ENCODE assay signal across 13 cellular contexts in genomic region chr6:85463621-85464259, GRCh38. TPM values are rescaled to one million over a fixed set of nuclear protein-coding genes. Genes with fewer than 3 reads are reported as not detected.
DNase-seq lines count a peak whose midpoint lies in the region; ATAC-seq, FAIRE-seq and TF ChIP-seq lines count a peak whose summit lies in the region.
"Had no signal": no experiment of that assay in that cellular context is flagged by ENCODE, and none has a peak within 500 bp of the region (broad histone marks: within the 10 kb centered on the region; RNA-seq: fewer than 3 reads in every experiment).

No MANE protein-coding gene starts in this region.

- H3K9me2 ChIP-seq in GM23338 (ENCODE audit: insufficient read depth), result 0 out of 2 replicates have a peak, but pooled peaks cover 3% of the 10 kb centered on the region

- no peak overlapping the region for H3K4me2 ChIP-seq in GM23338
- peak overlapping the region; percentile 45; the same call in 1 of the 2 replicates for H3K4me2 ChIP-seq in HepG2 (ENCODE audit: low read depth, low read length)

- no peak overlapping the region for H3K27ac Mint-ChIP-seq in GM23338
- H3K27ac Mint-ChIP-seq in activated T-helper 2 cell treated with anti-CD3 and anti-CD28 coated beads, Interferon-gamma antibody, Interleukin-2, Interleukin-4, amounts not matched to agents 10 μg/mL and 5 μg/mL and 100 μg/mL, durations not matched to agents 14 hours and 24 hours and 36 hours, result peak overlapping the region; percentile 93

- DNase-seq in ACHN (peak; percentile 17), GM23338 (ENCODE audit: low spot score) (no peak), HepG2 (ENCODE audit: low spot score) (no peak), NCI-H2171 (lab: John Stamatoyannopoulos, UW) (no peak), NCI-H446 (lab: John Stamatoyannopoulos, UW) (no peak), cortex of kidney (lab: John Stamatoyannopoulos, UW) (no peak)
- no peak for DNase-seq in activated T-helper 2 cell treated with anti-CD3 and anti-CD28 coated beads, Interferon-gamma antibody, Interleukin-2, Interleukin-4, amounts not matched to agents 10 μg/mL and 5 μg/mL and 100 μg/mL, durations not matched to agents 14 hours and 24 hours and 36 hours (ENCODE audit: low spot score)
- DNase-seq: glutamatergic neuron, kidney had no signal

- H3K36me3 Mint-ChIP-seq in GM23338 (ENCODE audit: low read depth), result no peaks in the 10 kb centered on the region; the same call in 2 of the 3 replicates
- H3K36me3 Mint-ChIP-seq in activated T-helper 2 cell treated with anti-CD3 and anti-CD28 coated beads, Interferon-gamma antibody, Interleukin-2, Interleukin-4, amounts not matched to agents 10 μg/mL and 5 μg/mL and 100 μg/mL, durations not matched to agents 14 hours and 24 hours and 36 hours (ENCODE audit: low read depth), result peaks cover 19% of the 10 kb centered on the region
- H3K36me3 Mint-ChIP-seq: CD4-positive, CD25-positive, alpha-beta regulatory T cell had no signal

- H4K20me1 ChIP-seq in GM23338 (replicated peaks; ENCODE audit: insufficient read depth), result no peaks in the 10 kb centered on the region
- H4K20me1 ChIP-seq in HepG2 (ENCODE audit: insufficient read depth, low read length), result no peaks in the 10 kb centered on the region

- H3K4me1 Mint-ChIP-seq in GM23338, result peaks cover 19% of the 10 kb centered on the region
- peaks cover 74% of the 10 kb centered on the region for H3K4me1 Mint-ChIP-seq in activated T-helper 2 cell treated with anti-CD3 and anti-CD28 coated beads, Interferon-gamma antibody, Interleukin-2, Interleukin-4, amounts not matched to agents 10 μg/mL and 5 μg/mL and 100 μg/mL, durations not matched to agents 14 hours and 24 hours and 36 hours (ENCODE audit: low read depth)

- no TSS peak for BruUV-seq in HepG2 (replicated peaks; lab: Mats Ljungman, UMichigan)

- H2AFZ ChIP-seq in GM23338 (peak overlapping the region; percentile 66; the same call in 1 of the 2 replicates), HepG2 (ENCODE audit: low read length) (no peak overlapping the region)

- H3K27ac ChIP-seq in GM23338 (ENCODE audit: low read depth), result no peak overlapping the region
- no peak overlapping the region for H3K27ac ChIP-seq in HepG2 (ENCODE audit: extremely low read length, insufficient read depth, low read length)

- H3K4me3 Mint-ChIP-seq in GM23338, result no peak overlapping the region
- H3K4me3 Mint-ChIP-seq in activated T-helper 2 cell treated with anti-CD3 and anti-CD28 coated beads, Interferon-gamma antibody, Interleukin-2, Interleukin-4, amounts not matched to agents 10 μg/mL and 5 μg/mL and 100 μg/mL, durations not matched to agents 14 hours and 24 hours and 36 hours (ENCODE audit: low read depth), result no peak overlapping the region

- H3K9me3 Mint-ChIP-seq in GM23338, result no peaks in the 10 kb centered on the region
- H3K9me3 Mint-ChIP-seq in activated T-helper 2 cell treated with anti-CD3 and anti-CD28 coated beads, Interferon-gamma antibody, Interleukin-2, Interleukin-4, amounts not matched to agents 10 μg/mL and 5 μg/mL and 100 μg/mL, durations not matched to agents 14 hours and 24 hours and 36 hours, result no peaks in the 10 kb centered on the region
- H3K9me3 Mint-ChIP-seq: CD4-positive, CD25-positive, alpha-beta regulatory T cell had no signal

- TF ChIP-seq CTCF in GM23338 (conservative IDR thresholded peaks at IDR 0.05; ENCODE audit: low read depth in 2 of 2) (no peak), HepG2 (CRISPR knock-in tag; IDR thresholded peaks at IDR 0.05) (no peak)

- 57% methylated on average over 4 of the region's 4 CpGs for WGBS in HepG2 (ENCODE audit: low lambda C conversion rate)

- H3K9ac ChIP-seq in HepG2 (ENCODE audit: insufficient read depth, low read depth, low read length), result no peak overlapping the region

- H3K36me3 ChIP-seq in GM23338 (ENCODE audit: insufficient read depth) (no peaks in the 10 kb centered on the region), HepG2 (replicated peaks in 1 of 2; ENCODE audit: control insufficient read depth in 1 of 2, insufficient read depth in 2 of 2, low read length in 2 of 2) (peaks cover 0 to 2% of the 10 kb centered on the region in 2 experiments; a peak in 2 of 5 replicates)

- CTCF ChIA-PET in HepG2 (lab: Yijun Ruan, JAX; ENCODE audit: low intra/inter-chr PET ratio, low total read pairs), result no interaction called here

- TF ChIP-seq EP300 in HepG2 (IDR thresholded peaks at IDR 0.05; ENCODE audit: low read depth in 2 of 2, low read length in 2 of 2) (no peak), HepG2 (CRISPR knock-in tag; IDR thresholded peaks at IDR 0.05; ENCODE audit: borderline replicate concordance) (no peak)

- peaks cover 4% of the 10 kb centered on the region for H3K27me3 Mint-ChIP-seq in GM23338 (ENCODE audit: insufficient read depth, low read depth, poor library complexity)
- H3K27me3 Mint-ChIP-seq in activated T-helper 2 cell treated with anti-CD3 and anti-CD28 coated beads, Interferon-gamma antibody, Interleukin-2, Interleukin-4, amounts not matched to agents 10 μg/mL and 5 μg/mL and 100 μg/mL, durations not matched to agents 14 hours and 24 hours and 36 hours (ENCODE audit: low read depth), result no peaks in the 10 kb centered on the region

- TF ChIP-seq POLR2A in HepG2 (IDR thresholded peaks at IDR 0.05; ENCODE audit: insufficient read depth in 1 of 2, low read depth in 2 of 2, low read length in 2 of 2), result no peak

- H3K9me3 ChIP-seq in HepG2 (ENCODE audit: low read length), result no peaks in the 10 kb centered on the region

- no peaks in the 10 kb centered on the region for H3K27me3 ChIP-seq in GM23338 (ENCODE audit: insufficient read depth)
- H3K27me3 ChIP-seq in HepG2 (ENCODE audit: control insufficient read depth in 1 of 2, insufficient read depth in 2 of 2, low read length in 2 of 2), result no peaks in the 10 kb centered on the region

- no peak for FAIRE-seq in HepG2 (lab: Jason Lieb, UNC)
- FAIRE-seq: endometrium, GM12891, kidney had no signal

- intact Hi-C loops in activated T-helper 2 cell treated with anti-CD3 and anti-CD28 coated beads, Interferon-gamma antibody, Interleukin-2, Interleukin-4, amounts not matched to agents 10 μg/mL and 5 μg/mL and 100 μg/mL, durations not matched to agents 14 hours and 24 hours and 36 hours (cut with micrococcal nuclease), result loop anchor here (1.0 to 2.0 kb wide), 6 partner anchors 13 to 215 kb away; partner anchors contain the start of gene NT5E
- intact Hi-C loops in HepG2 (cut with micrococcal nuclease; ENCODE audit: unreplicated experiment), result no loop called here

- peaks cover 22% of the 10 kb centered on the region for H3K4me1 ChIP-seq in GM23338 (ENCODE audit: insufficient read depth)
- H3K4me1 ChIP-seq in HepG2 (ENCODE audit: insufficient read depth, low read length), result peaks cover 72% of the 10 kb centered on the region

- H3K4me3 ChIP-seq in GM23338, result no peak overlapping the region
- H3K4me3 ChIP-seq in HepG2 (replicated peaks in 1 of 3; ENCODE audit: insufficient read depth in 1 of 3, low read depth in 2 of 3, low read length in 3 of 3), result no peak overlapping the region

- no peaks in the 10 kb centered on the region for H3F3A ChIP-seq in GM23338 (replicated peaks; ENCODE audit: low read depth)

- ATAC-seq in GM23338 (no peak), HepG2 (peak; percentile 40), HG03565 (IDR thresholded peaks at IDR 0.05; ENCODE audit: unreplicated experiment) (no peak)

- TF ChIP-seq RAD21 in HepG2 (CRISPR knock-in tag; IDR thresholded peaks at IDR 0.05), result no peak

- POLR2A ChIA-PET in HepG2 (lab: Yijun Ruan, JAX), result interaction anchor here (0.7 to 2.9 kb wide), 3 partner anchors 12 to 219 kb away, joined by 4 to 9 read pairs (median 7); no protein-coding TSS in a partner anchor

- in situ Hi-C loops in ACHN (cut with HindIII; ENCODE audit: low pct_ligation_motif_present, low pct_unique_long_range_greater_than_20kb, low sequenced_read_pairs), result no loop called here
- in situ Hi-C loops in HepG2 (cut with HindIII; ENCODE audit: extremely low pct_ligation_motif_present, low pct_unique_long_range_greater_than_20kb), result no loop called here

- H3K79me2 ChIP-seq in GM23338 (replicated peaks; ENCODE audit: insufficient read depth), result no peaks in the 10 kb centered on the region
- no peaks in the 10 kb centered on the region for H3K79me2 ChIP-seq in HepG2 (ENCODE audit: insufficient read depth, low read length)

TF ChIP-seq in HepG2, 621 proteins besides CTCF, POLR2A, EP300 and RAD21 (continues in another document):
- TF ChIP-seq MAFF (IDR thresholded peaks at IDR 0.05; ENCODE audit: low read depth, low read length) (no peak), ZFP36L1 (CRISPR knock-in tag; IDR thresholded peaks at IDR 0.05) (no peak), HMGA1 (CRISPR knock-in tag; conservative IDR thresholded peaks at IDR 0.05) (no peak)

RNA-seq across cellular contexts. Expression of gene NT5E, which starts 13.9 kb away (rescaled TPM):
- total RNA-seq in GM23338 (2014; rRNA removed; shearing (Covaris generic)), result 0.50 and 1.5 TPM in 2 replicates
- polyA plus RNA-seq in GM23338 (2016; fragmentation: Nextera tagmentation; extraction: Ambion mirVana) (0.18 and 0.23 TPM in 2 replicates), HepG2 (2011; rRNA removed) (33.0 and 40.6 TPM in 2 replicates)
- 15.4 and 16.4 TPM in 2 replicates for total RNA-seq in activated T-helper 2 cell treated with anti-CD3 and anti-CD28 coated beads, Interferon-gamma antibody, Interleukin-2, Interleukin-4, amounts not matched to agents 10 μg/mL and 5 μg/mL and 100 μg/mL, durations not matched to agents 14 hours and 24 hours and 36 hours
- 6.4 and 9.5 TPM in 2 replicates for total RNA-seq in HepG2 (2016; rRNA removed; fragmentation: Illumina TruSeq; extraction: Trizol)
- total RNA-seq in HepG2 (2016; cell fraction: cytosol; rRNA removed; fragmentation: Illumina TruSeq; extraction: Trizol; ENCODE audit: low read depth), result 2.7 and 3.2 TPM in 2 replicates
- total RNA-seq in HepG2 (2016; cell fraction: insoluble cytoplasmic fraction; rRNA removed; fragmentation: Illumina TruSeq; extraction: Trizol), result 6.5 and 9.4 TPM in 2 replicates
- 4.5 and 4.6 TPM in 2 replicates for total RNA-seq in HepG2 (2016; cell fraction: membrane; rRNA removed; fragmentation: Illumina TruSeq; extraction: Trizol)
- total RNA-seq in HepG2 (2016; cell fraction: nucleus; rRNA removed; fragmentation: Illumina TruSeq; extraction: Trizol), result 11.7 and 12.4 TPM in 2 replicates
- polyA plus RNA-seq in HepG2 (2011; cell fraction: cytosol; rRNA removed), result 28.1 and 33.2 TPM in 2 replicates
- 38.4 and 39.5 TPM in 2 replicates for polyA plus RNA-seq in HepG2 (2011; cell fraction: nucleus; rRNA removed)
- 41.1 and 41.9 TPM in 2 replicates for polyA plus RNA-seq in HepG2 (2012)
- polyA plus RNA-seq in HepG2 (2016; cell fraction: cytosol; fragmentation: Illumina TruSeq; extraction: Trizol; ENCODE audit: low read depth), result 1.8 and 3.1 TPM in 2 replicates
- 5.9 and 6.0 TPM in 2 replicates for polyA plus RNA-seq in HepG2 (2016; cell fraction: insoluble cytoplasmic fraction; fragmentation: Illumina TruSeq; extraction: Trizol; ENCODE audit: low read depth)
- 3.5 and 3.7 TPM in 2 replicates for polyA plus RNA-seq in HepG2 (2016; cell fraction: membrane; fragmentation: Illumina TruSeq; extraction: Trizol; ENCODE audit: low read depth)
- polyA plus RNA-seq in HepG2 (2016; cell fraction: nucleus; fragmentation: Illumina TruSeq; extraction: Trizol; ENCODE audit: insufficient read depth, low read depth), result 12.7 and 12.8 TPM in 2 replicates
- 4.8 and 51.2 TPM in 2 replicates for polyA minus RNA-seq in HepG2 (2011; rRNA and poly(A)+ RNA removed; ENCODE audit: low replicate concordance)
- 40.8 and 61.8 TPM in 2 replicates for polyA minus RNA-seq in HepG2 (2011; cell fraction: cytosol; rRNA and poly(A)+ RNA removed)
- polyA minus RNA-seq in HepG2 (2011; cell fraction: nucleus; rRNA and poly(A)+ RNA removed), result 27.0 and 35.1 TPM in 2 replicates
